ENCODE assay signal across 1 cellular context in genomic region chr22:45645526-45646414, GRCh38.
A peak's percentile ranks its signal among the peaks of the same experiment; 100 is the strongest.
TF ChIP-seq lines count a peak whose summit lies in the region.

No MANE protein-coding gene starts in this region.

TF ChIP-seq in HepG2, 621 proteins besides CTCF, POLR2A, EP300 and RAD21 (continued from another document and continues in another):
- TF ChIP-seq HMGXB3 (CRISPR knock-in tag; IDR thresholded peaks at IDR 0.05; ENCODE audit: borderline replicate concordance) (no peak), MEIS2 (CRISPR knock-in tag; IDR thresholded peaks at IDR 0.05) (0 out of 2 replicates have a peak, but pooled peaks have one; percentile 32), RFX3 (CRISPR knock-in tag; IDR thresholded peaks at IDR 0.05) (no peak), YEATS4 (CRISPR knock-in tag; IDR thresholded peaks at IDR 0.05; ENCODE audit: borderline replicate concordance) (peak; percentile 79), ARID2 (CRISPR knock-in tag; IDR thresholded peaks at IDR 0.05; ENCODE audit: borderline replicate concordance) (no peak), BORCS8-MEF2B (CRISPR knock-in tag; IDR thresholded peaks at IDR 0.05) (0 out of 2 replicates have a peak, but pooled peaks have one; percentile 33), MLLT10 (CRISPR knock-in tag; IDR thresholded peaks at IDR 0.05) (no peak), CREB3 (CRISPR knock-in tag; IDR thresholded peaks at IDR 0.05) (no peak), ZNF850 (CRISPR knock-in tag; conservative IDR thresholded peaks at IDR 0.05) (no peak), PHF8 (CRISPR knock-in tag; IDR thresholded peaks at IDR 0.05) (no peak), THAP7 (CRISPR knock-in tag; IDR thresholded peaks at IDR 0.05) (no peak), ZNF180 (CRISPR knock-in tag; IDR thresholded peaks at IDR 0.05; ENCODE audit: borderline replicate concordance, low read depth) (no peak), ZNF335 (CRISPR knock-in tag; IDR thresholded peaks at IDR 0.05) (no peak), ZNF18 (CRISPR knock-in tag; IDR thresholded peaks at IDR 0.05; ENCODE audit: insufficient replicate concordance) (no peak), ATF7 (IDR thresholded peaks at IDR 0.05) (no peak), ATF7 (CRISPR knock-in tag; IDR thresholded peaks at IDR 0.05) (no peak), PATZ1 (CRISPR knock-in tag; IDR thresholded peaks at IDR 0.05) (no peak), KDM1A (CRISPR knock-in tag; IDR thresholded peaks at IDR 0.05) (no peak), ZNF513 (CRISPR knock-in tag; conservative IDR thresholded peaks at IDR 0.05) (no peak), ZNF790 (CRISPR knock-in tag; IDR thresholded peaks at IDR 0.05; ENCODE audit: borderline replicate concordance) (0 out of 2 replicates have a peak, but pooled peaks have one; percentile 35), ZNF563 (CRISPR knock-in tag; IDR thresholded peaks at IDR 0.05) (no peak), GABPA (IDR thresholded peaks at IDR 0.05; ENCODE audit: low read depth, low read length) (no peak), GABPA (CRISPR knock-in tag; IDR thresholded peaks at IDR 0.05; ENCODE audit: low read depth) (no peak), TERF1 (CRISPR knock-in tag; IDR thresholded peaks at IDR 0.05) (no peak), HNF4A (CRISPR knock-in tag; IDR thresholded peaks at IDR 0.05) (no peak), GFI1 (CRISPR knock-in tag; IDR thresholded peaks at IDR 0.05; ENCODE audit: borderline replicate concordance) (no peak), U2AF1 (optimal IDR thresholded peaks at IDR 0.05; ENCODE audit: low read depth, low read length) (no peak), ARNT (IDR thresholded peaks at IDR 0.05) (no peak), NR1H2 (CRISPR knock-in tag; IDR thresholded peaks at IDR 0.05; ENCODE audit: borderline replicate concordance, low read depth) (0 out of 2 replicates have a peak, but pooled peaks have one; percentile 53), CBX1 (IDR thresholded peaks at IDR 0.05; ENCODE audit: low read depth) (no peak), ZNF205 (CRISPR knock-in tag; IDR thresholded peaks at IDR 0.05) (no peak), ATF2 (CRISPR knock-in tag; IDR thresholded peaks at IDR 0.05) (no peak), FOXK2 (IDR thresholded peaks at IDR 0.05) (no peak), ZSCAN31 (CRISPR knock-in tag; IDR thresholded peaks at IDR 0.05; ENCODE audit: low read depth) (no peak), SP4 (CRISPR knock-in tag; IDR thresholded peaks at IDR 0.05) (no peak), HOXD1 (CRISPR knock-in tag; IDR thresholded peaks at IDR 0.05) (no peak), DPF2 (CRISPR knock-in tag; IDR thresholded peaks at IDR 0.05; ENCODE audit: borderline replicate concordance, low read depth) (no peak), SMARCE1 (IDR thresholded peaks at IDR 0.05; ENCODE audit: borderline replicate concordance) (no peak), SALL2 (CRISPR knock-in tag; IDR thresholded peaks at IDR 0.05) (no peak), SIN3B (IDR thresholded peaks at IDR 0.05; ENCODE audit: low read length) (no peak), PCBP1 (IDR thresholded peaks at IDR 0.05; ENCODE audit: borderline replicate concordance, low read depth, low read length) (no peak), ZNF547 (CRISPR knock-in tag; IDR thresholded peaks at IDR 0.05) (no peak), MBD4 (IDR thresholded peaks at IDR 0.05; ENCODE audit: borderline replicate concordance, low read length) (no peak), ZNF567 (CRISPR knock-in tag; IDR thresholded peaks at IDR 0.05; ENCODE audit: borderline replicate concordance) (no peak), ZNF225 (CRISPR knock-in tag; IDR thresholded peaks at IDR 0.05) (no peak), DRAP1 (CRISPR knock-in tag; IDR thresholded peaks at IDR 0.05) (no peak), SAFB2 (CRISPR knock-in tag; IDR thresholded peaks at IDR 0.05; ENCODE audit: borderline replicate concordance, low read depth) (no peak), ZBTB33 (CRISPR knock-in tag; IDR thresholded peaks at IDR 0.05) (peak; percentile 21; the same call in 1 of the 2 replicates), ZMYM3 (CRISPR knock-in tag; IDR thresholded peaks at IDR 0.05) (0 out of 2 replicates have a peak, but pooled peaks have one; percentile 14), ZFP1 (CRISPR knock-in tag; IDR thresholded peaks at IDR 0.05) (no peak), ZNF362 (CRISPR knock-in tag; IDR thresholded peaks at IDR 0.05; ENCODE audit: borderline replicate concordance) (no peak), ZNF749 (CRISPR knock-in tag; IDR thresholded peaks at IDR 0.05; ENCODE audit: borderline replicate concordance) (no peak; the same call in 1 of the 2 replicates)
